Comparison of ENCODE assay signal across 9 cellular contexts in genomic region chr10:68278906-68279753, GRCh38. TPM values are rescaled to one million over a fixed set of nuclear protein-coding genes. Genes with fewer than 3 reads are reported as not detected.
"Had no signal": no experiment of that assay in that cellular context is flagged by ENCODE, and none has a peak within 500 bp of the region (broad histone marks: within the 10 kb centered on the region; RNA-seq: fewer than 3 reads in every experiment).

No MANE protein-coding gene starts in this region.

RNA-seq across cellular contexts. Expression of gene ATOH7, which starts 47.2 kb away (rescaled TPM):
- total RNA-seq: natural killer cell, osteoblast, psoas muscle, right cardiac atrium, skeletal muscle tissue, suprapubic skin, upper lobe of right lung, urinary bladder, uterus had no signal
